In the genomic region with DNA sequence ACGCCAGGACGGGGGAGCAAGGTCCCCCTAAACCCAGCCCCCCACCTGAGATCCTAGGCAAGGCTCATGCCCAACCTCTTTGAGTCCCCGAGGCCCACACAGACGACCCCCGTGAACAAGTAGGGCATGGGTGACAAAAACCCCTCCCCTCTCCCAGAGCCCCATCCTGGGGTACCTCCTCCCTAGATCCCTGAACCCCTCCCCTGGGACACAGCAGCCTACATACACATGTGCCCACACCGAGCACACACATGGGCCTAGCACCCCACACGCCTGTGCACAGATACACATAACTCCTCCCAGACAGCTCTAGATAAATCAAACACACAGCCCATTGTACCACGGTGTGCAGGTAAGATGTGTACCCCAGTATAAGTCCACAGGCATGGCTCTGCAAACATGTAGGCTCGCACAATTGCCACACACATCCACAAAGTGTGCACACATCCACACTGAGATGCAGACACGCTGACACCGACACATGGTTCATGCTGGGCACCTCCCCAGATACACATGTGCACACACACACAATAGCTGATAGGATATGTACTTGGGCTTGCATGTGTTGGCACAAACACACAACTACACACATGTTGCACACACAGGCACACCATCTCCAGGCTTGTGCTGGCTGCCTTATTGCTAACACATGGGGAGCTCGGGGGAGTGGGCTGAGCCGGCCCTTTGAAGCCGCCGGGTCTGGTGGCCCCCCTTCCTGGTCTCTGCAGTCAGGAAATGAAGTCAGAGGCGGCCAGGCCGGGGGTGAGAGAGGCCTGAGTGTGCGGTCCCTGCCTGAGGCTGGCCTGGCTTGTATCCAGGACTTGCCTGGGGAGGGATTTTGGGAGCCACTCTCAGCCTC, we compare ENCODE assay signal across 10 cellular contexts. TPM values are rescaled to one million over a fixed set of nuclear protein-coding genes. Genes with fewer than 3 reads are reported as not detected.
A peak's percentile ranks its signal among the peaks of the same experiment; 100 is the strongest.
DNase-seq lines count a peak whose midpoint lies in the region; ATAC-seq and TF ChIP-seq lines count a peak whose summit lies in the region.
"Had no signal": no experiment of that assay in that cellular context is flagged by ENCODE, and none has a peak within 500 bp of the region (broad histone marks: within the 10 kb centered on the region; RNA-seq: fewer than 3 reads in every experiment).

No MANE protein-coding gene starts in this region.

- H3K27ac ChIP-seq in RWPE2 (ENCODE audit: poor library complexity, severe bottlenecking) (no peak overlapping the region), osteoblast (ENCODE audit: low read depth, low read length) (no peak overlapping the region)
- H3K27ac ChIP-seq: body of pancreas had no signal

- H4K20me1 ChIP-seq in osteoblast (ENCODE audit: insufficient read depth, low read length): no peaks in the 10 kb centered on the region

- peak overlapping the region; percentile 43 for H2AFZ ChIP-seq in osteoblast (ENCODE audit: low read length)

- no peak for TF ChIP-seq CTCF in RWPE2 (IDR thresholded peaks at IDR 0.05; ENCODE audit: poor library complexity, severe bottlenecking)
- no peak for TF ChIP-seq CTCF in fibroblast of mammary gland (conservative IDR thresholded peaks at IDR 0.05; ENCODE audit: control insufficient read depth, insufficient read depth, low read depth, low read length)
- TF ChIP-seq CTCF in osteoblast (IDR thresholded peaks at IDR 0.05; ENCODE audit: extremely low read depth, low read depth, low read length): no peak

- H3K27me3 ChIP-seq in RWPE2 (ENCODE audit: insufficient read depth, poor library complexity, severe bottlenecking) (no peaks in the 10 kb centered on the region), osteoblast (ENCODE audit: insufficient read depth, low read length) (no peaks in the 10 kb centered on the region)
- H3K27me3 ChIP-seq: body of pancreas had no signal

- H3K36me3 ChIP-seq in RWPE2 (ENCODE audit: low read depth) (no peaks in the 10 kb centered on the region), osteoblast (ENCODE audit: insufficient read depth, low read length) (no peaks in the 10 kb centered on the region)

- H3K9me3 ChIP-seq in RWPE2 (ENCODE audit: severe bottlenecking) (no peaks in the 10 kb centered on the region), osteoblast (ENCODE audit: low read depth, low read length) (no peaks in the 10 kb centered on the region)
- H3K9me3 ChIP-seq: body of pancreas had no signal

- DNase-seq in GM04504 (ENCODE audit: low read depth) (peak; percentile 46), RWPE2 (ENCODE audit: low spot score) (peak; percentile 64), fibroblast of mammary gland (ENCODE audit: low read depth) (peak; percentile 82), osteoblast (ENCODE audit: insufficient read length, low spot score, missing footprints) (peak; percentile 97), cerebellar cortex (ENCODE audit: low spot score) (no peak), activated gamma-delta T cell treated with Interleukin-2 at 50 U/mL for 16 hours (no peak), ureter (ENCODE audit: low spot score) (no peak)
- DNase-seq: NCI-H1048 had no signal

- ATAC-seq in RWPE2 (ENCODE audit: low read depth) (no peak), HG03457 (IDR thresholded peaks at IDR 0.05; ENCODE audit: unreplicated experiment) (no peak)

- H3K4me3 ChIP-seq in RWPE2 (ENCODE audit: severe bottlenecking): no peak overlapping the region
- H3K4me3 ChIP-seq in fibroblast of mammary gland (ENCODE audit: control insufficient read depth, low read depth, low read length): no peak overlapping the region
- H3K4me3 ChIP-seq in osteoblast (ENCODE audit: insufficient read depth, low read length): peak overlapping the region; percentile 57
- H3K4me3 ChIP-seq: body of pancreas had no signal

- H3K4me1 ChIP-seq in RWPE2 (ENCODE audit: insufficient read depth, poor library complexity, severe bottlenecking) (no peaks in the 10 kb centered on the region), osteoblast (ENCODE audit: insufficient read depth, low read length) (peaks cover 11% of the 10 kb centered on the region)

- H3K79me2 ChIP-seq in osteoblast (ENCODE audit: insufficient read depth, low read length): no peaks in the 10 kb centered on the region

- peak overlapping the region; percentile 72 for H3K4me2 ChIP-seq in osteoblast (ENCODE audit: insufficient read depth, low read length)

RNA-seq across cellular contexts. Expression of a gene that starts 30.3 kb away (rescaled TPM):
- total RNA-seq in osteoblast (121 and 137 TPM in 2 replicates), ureter (125 TPM)

RNA-seq across cellular contexts. Expression of a gene that starts 30.6 kb away (rescaled TPM):
- total RNA-seq in osteoblast: 19.2 and 20.3 TPM in 2 replicates
- total RNA-seq in ureter: 21.9 TPM

RNA-seq across cellular contexts. Expression of a gene that starts 42.3 kb away (rescaled TPM):
- total RNA-seq in osteoblast (3.6 and 6.5 TPM in 2 replicates), ureter (31.4 TPM)

RNA-seq across cellular contexts. Expression of a gene that starts 54.1 kb away (rescaled TPM):
- total RNA-seq in osteoblast (33.7 and 40.1 TPM in 2 replicates), ureter (134 TPM)

Comparison
In these comparisons a context has a peak if more than half of its experiments do, and no peak if none do; other contexts are left out.
1. DNase-seq: peak in GM04504 (single experiment), RWPE2 (single experiment), fibroblast of mammary gland (single experiment) and osteoblast (single experiment); none in cerebellar cortex (single experiment), activated gamma-delta T cell treated with Interleukin-2 at 50 U/mL for 16 hours (single experiment) and ureter (single experiment).